9 cellular contexts compared by ENCODE assay signal in the genomic region with DNA sequence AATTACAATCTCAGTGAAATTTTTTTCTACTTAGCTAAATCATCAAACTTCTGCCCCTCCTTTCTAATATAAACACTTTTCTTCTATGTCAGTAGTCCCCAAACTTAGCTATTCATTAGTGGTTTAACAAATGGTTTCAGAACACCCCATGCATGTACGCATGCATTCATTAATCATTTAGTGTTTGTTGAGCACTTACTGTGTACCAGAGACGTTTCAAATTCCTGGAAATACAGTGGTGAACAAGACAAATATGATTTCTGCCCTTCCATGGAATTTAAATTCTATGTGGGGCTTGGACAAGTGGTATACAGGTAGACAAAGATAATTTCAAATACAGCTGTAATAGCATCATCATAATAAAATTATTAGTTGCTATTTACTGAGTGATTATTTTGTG. TPM values are rescaled to one million over a fixed set of nuclear protein-coding genes. Genes with fewer than 3 reads are reported as not detected.
DNase-seq lines count a peak whose midpoint lies in the region; ATAC-seq, FAIRE-seq and TF ChIP-seq lines count a peak whose summit lies in the region.
"Had no signal": no experiment of that assay in that cellular context is flagged by ENCODE, and none has a peak within 500 bp of the region (broad histone marks: within the 10 kb centered on the region; RNA-seq: fewer than 3 reads in every experiment).

No MANE protein-coding gene starts in this region.

- no TSS peak for BruUV-seq in HCT116 (replicated peaks; lab: Mats Ljungman, UMichigan)

- H3K27ac ChIP-seq in HCT116 (ENCODE audit: low read depth, low read length): no peak overlapping the region
- H3K27ac ChIP-seq in SJCRH30: no peak overlapping the region
- peak overlapping the region; percentile 93 for H3K27ac ChIP-seq in parathyroid adenoma

- CTCF ChIA-PET in HCT116 (lab: Charles Lee): no interaction called here

- ATAC-seq in HCT116: no peak
- ATAC-seq in HG02970 (IDR thresholded peaks at IDR 0.05; ENCODE audit: low FRiP score, unreplicated experiment): no peak

- H3K4me3 ChIP-seq in HCT116 (replicated peaks in 1 of 2; ENCODE audit: low read depth in 1 of 2, low read length in 2 of 2) (peak overlapping the region; percentile 79 to 85; a peak in 2 of 4 replicates), SJCRH30 (peak overlapping the region; percentile 96), epithelial cell of esophagus (ENCODE audit: low read length) (peak overlapping the region; percentile 87), parathyroid adenoma (ENCODE audit: low read depth, low read length) (no peak overlapping the region)

- FAIRE-seq in RCC 7860 (lab: Jason Lieb, UNC): no peak

- no peak for TF ChIP-seq RAD21 in HCT116 (IDR thresholded peaks at IDR 0.05; ENCODE audit: low read depth)

- no peak for TF ChIP-seq POLR2A in HCT116 (IDR thresholded peaks at IDR 0.05; ENCODE audit: borderline replicate concordance, extremely low read depth, insufficient read depth, insufficient read length)

- H3K27me3 ChIP-seq in HCT116 (ENCODE audit: insufficient read depth, low read length) (no peaks in the 10 kb centered on the region), SJCRH30 (no peaks in the 10 kb centered on the region), parathyroid adenoma (ENCODE audit: control insufficient read depth, insufficient read depth, low read length) (no peaks in the 10 kb centered on the region)
- H3K27me3 ChIP-seq: testis had no signal

- intact Hi-C loops in HCT116 (cut with micrococcal nuclease): no loop called here

- POLR2A ChIA-PET in HCT116 (lab: Charles Lee): interaction anchor here (0.6 kb wide), 1 partner anchor 83 kb away, joined by 7 read pairs; no protein-coding TSS in a partner anchor

- H3K4me2 ChIP-seq in HCT116 (ENCODE audit: low read length) (peak overlapping the region; percentile 88), parathyroid adenoma (ENCODE audit: low read length) (peak overlapping the region; percentile 94)

- RAD21 ChIA-PET in HCT116 (lab: Charles Lee; ENCODE audit: low non-redundant PET in 1 of 2, low total read pairs in 2 of 2, uncharacterized antibody in 2 of 2, unreplicated experiment in 2 of 2): no interaction called here

- TF ChIP-seq CTCF in HCT116 (IDR thresholded peaks at IDR 0.05 in 2 of 3, conservative IDR thresholded peaks at IDR 0.05 in 1 of 3; ENCODE audit: borderline replicate concordance in 1 of 3, insufficient read depth in 1 of 3, low read depth in 2 of 3, low read length in 2 of 3) (no peak), epithelial cell of esophagus (IDR thresholded peaks at IDR 0.05; ENCODE audit: insufficient read depth, low read depth, low read length, missing control alignments) (no peak), parathyroid adenoma (IDR thresholded peaks at IDR 0.05) (no peak)

- H3K9me2 ChIP-seq in HCT116 (ENCODE audit: insufficient read depth): no peaks in the 10 kb centered on the region

- H3K36me3 ChIP-seq in HCT116 (ENCODE audit: control insufficient read depth in 1 of 2, insufficient read depth in 2 of 2, low read length in 2 of 2) (no peaks in the 10 kb centered on the region), SJCRH30 (no peaks in the 10 kb centered on the region), parathyroid adenoma (ENCODE audit: control insufficient read depth, insufficient read depth, low read length) (no peaks in the 10 kb centered on the region)

- H3K9ac ChIP-seq in HCT116 (ENCODE audit: low read length): no peak overlapping the region
- no peak overlapping the region for H3K9ac ChIP-seq in parathyroid adenoma

- H2AFZ ChIP-seq in HCT116 (ENCODE audit: low read depth, low read length, poor library complexity, severe bottlenecking) (no peak overlapping the region), parathyroid adenoma (no peak overlapping the region)

- DNase-seq in HCT116 (ENCODE audit: low read depth, low spot score): no peak
- no peak for DNase-seq in SJCRH30
- DNase-seq in epithelial cell of esophagus (ENCODE audit: low read depth): no peak
- DNase-seq in OCI-M2 (lab: John Stamatoyannopoulos, UW; ENCODE audit: unreplicated experiment): no peak
- DNase-seq in RCC 7860 (ENCODE audit: low spot score): no peak
- DNase-seq in NCI-H526 (lab: John Stamatoyannopoulos, UW): no peak

- H4K20me1 ChIP-seq in HCT116 (ENCODE audit: insufficient read depth): no peaks in the 10 kb centered on the region

- H3K4me1 ChIP-seq in HCT116 (ENCODE audit: control insufficient read depth in 1 of 2, insufficient read depth in 2 of 2, low read length in 2 of 2) (peaks cover 10 to 13% of the 10 kb centered on the region in 2 experiments), SJCRH30 (peaks cover 18% of the 10 kb centered on the region), parathyroid adenoma (peaks cover 16% of the 10 kb centered on the region)

- H3K79me2 ChIP-seq in HCT116 (ENCODE audit: insufficient read depth, low read length) (peaks cover 48% of the 10 kb centered on the region), parathyroid adenoma (no peaks in the 10 kb centered on the region)

- H3K9me3 ChIP-seq in HCT116 (ENCODE audit: control insufficient read depth in 1 of 2, insufficient read depth in 1 of 2, low read depth in 1 of 2, low read length in 2 of 2) (no peaks in the 10 kb centered on the region), SJCRH30 (replicated peaks) (no peaks in the 10 kb centered on the region), parathyroid adenoma (ENCODE audit: control insufficient read depth, low read length) (no peaks in the 10 kb centered on the region)
- H3K9me3 ChIP-seq: testis had no signal

TF ChIP-seq in HCT116, 20 proteins besides CTCF, POLR2A, EP300 and RAD21 (continues in another document):
- no peak for TF ChIP-seq SIN3A (IDR thresholded peaks at IDR 0.05; ENCODE audit: low read depth)
- no peak for TF ChIP-seq ZNF274 (IDR thresholded peaks at IDR 0.05; ENCODE audit: low read depth, low read length)
- TF ChIP-seq, protein P1, sequence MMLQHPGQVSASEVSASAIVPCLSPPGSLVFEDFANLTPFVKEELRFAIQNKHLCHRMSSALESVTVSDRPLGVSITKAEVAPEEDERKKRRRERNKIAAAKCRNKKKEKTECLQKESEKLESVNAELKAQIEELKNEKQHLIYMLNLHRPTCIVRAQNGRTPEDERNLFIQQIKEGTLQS (IDR thresholded peaks at IDR 0.05): no peak
- no peak for TF ChIP-seq JUND (IDR thresholded peaks at IDR 0.05)
- TF ChIP-seq, protein P2, sequence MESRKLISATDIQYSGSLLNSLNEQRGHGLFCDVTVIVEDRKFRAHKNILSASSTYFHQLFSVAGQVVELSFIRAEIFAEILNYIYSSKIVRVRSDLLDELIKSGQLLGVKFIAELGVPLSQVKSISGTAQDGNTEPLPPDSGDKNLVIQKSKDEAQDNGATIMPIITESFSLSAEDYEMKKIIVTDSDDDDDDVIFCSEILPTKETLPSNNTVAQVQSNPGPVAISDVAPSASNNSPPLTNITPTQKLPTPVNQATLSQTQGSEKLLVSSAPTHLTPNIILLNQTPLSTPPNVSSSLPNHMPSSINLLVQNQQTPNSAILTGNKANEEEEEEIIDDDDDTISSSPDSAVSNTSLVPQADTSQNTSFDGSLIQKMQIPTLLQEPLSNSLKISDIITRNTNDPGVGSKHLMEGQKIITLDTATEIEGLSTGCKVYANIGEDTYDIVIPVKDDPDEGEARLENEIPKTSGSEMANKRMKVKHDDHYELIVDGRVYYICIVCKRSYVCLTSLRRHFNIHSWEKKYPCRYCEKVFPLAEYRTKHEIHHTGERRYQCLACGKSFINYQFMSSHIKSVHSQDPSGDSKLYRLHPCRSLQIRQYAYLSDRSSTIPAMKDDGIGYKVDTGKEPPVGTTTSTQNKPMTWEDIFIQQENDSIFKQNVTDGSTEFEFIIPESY (IDR thresholded peaks at IDR 0.05; ENCODE audit: extremely low read depth, insufficient replicate concordance, low read length): no peak
- TF ChIP-seq SP1 (IDR thresholded peaks at IDR 0.05; ENCODE audit: low read depth): no peak
- no peak for TF ChIP-seq POLR2AphosphoS5 (IDR thresholded peaks at IDR 0.05; ENCODE audit: low read depth, low read length)
- no peak for TF ChIP-seq TCF7L2 (IDR thresholded peaks at IDR 0.05; ENCODE audit: borderline replicate concordance, extremely low read depth, insufficient read depth, insufficient read length)
- TF ChIP-seq FOSL1 (IDR thresholded peaks at IDR 0.05; ENCODE audit: low read depth): no peak
- TF ChIP-seq SRF (IDR thresholded peaks at IDR 0.05; ENCODE audit: low read depth): no peak
- TF ChIP-seq CBX3 (IDR thresholded peaks at IDR 0.05; ENCODE audit: low read depth): no peak
- no peak for TF ChIP-seq ELF1 (IDR thresholded peaks at IDR 0.05; ENCODE audit: borderline replicate concordance, low read depth)
- no peak for TF ChIP-seq CEBPB (IDR thresholded peaks at IDR 0.05; ENCODE audit: low read depth)
- TF ChIP-seq ZFX (IDR thresholded peaks at IDR 0.05): no peak
- TF ChIP-seq EZH2 (IDR thresholded peaks at IDR 0.05): no peak
- no peak for TF ChIP-seq EZH2phosphoT487 (IDR thresholded peaks at IDR 0.05; ENCODE audit: borderline replicate concordance)
- TF ChIP-seq EGR1 (IDR thresholded peaks at IDR 0.05; ENCODE audit: low read depth): no peak
- TF ChIP-seq, protein P3, sequence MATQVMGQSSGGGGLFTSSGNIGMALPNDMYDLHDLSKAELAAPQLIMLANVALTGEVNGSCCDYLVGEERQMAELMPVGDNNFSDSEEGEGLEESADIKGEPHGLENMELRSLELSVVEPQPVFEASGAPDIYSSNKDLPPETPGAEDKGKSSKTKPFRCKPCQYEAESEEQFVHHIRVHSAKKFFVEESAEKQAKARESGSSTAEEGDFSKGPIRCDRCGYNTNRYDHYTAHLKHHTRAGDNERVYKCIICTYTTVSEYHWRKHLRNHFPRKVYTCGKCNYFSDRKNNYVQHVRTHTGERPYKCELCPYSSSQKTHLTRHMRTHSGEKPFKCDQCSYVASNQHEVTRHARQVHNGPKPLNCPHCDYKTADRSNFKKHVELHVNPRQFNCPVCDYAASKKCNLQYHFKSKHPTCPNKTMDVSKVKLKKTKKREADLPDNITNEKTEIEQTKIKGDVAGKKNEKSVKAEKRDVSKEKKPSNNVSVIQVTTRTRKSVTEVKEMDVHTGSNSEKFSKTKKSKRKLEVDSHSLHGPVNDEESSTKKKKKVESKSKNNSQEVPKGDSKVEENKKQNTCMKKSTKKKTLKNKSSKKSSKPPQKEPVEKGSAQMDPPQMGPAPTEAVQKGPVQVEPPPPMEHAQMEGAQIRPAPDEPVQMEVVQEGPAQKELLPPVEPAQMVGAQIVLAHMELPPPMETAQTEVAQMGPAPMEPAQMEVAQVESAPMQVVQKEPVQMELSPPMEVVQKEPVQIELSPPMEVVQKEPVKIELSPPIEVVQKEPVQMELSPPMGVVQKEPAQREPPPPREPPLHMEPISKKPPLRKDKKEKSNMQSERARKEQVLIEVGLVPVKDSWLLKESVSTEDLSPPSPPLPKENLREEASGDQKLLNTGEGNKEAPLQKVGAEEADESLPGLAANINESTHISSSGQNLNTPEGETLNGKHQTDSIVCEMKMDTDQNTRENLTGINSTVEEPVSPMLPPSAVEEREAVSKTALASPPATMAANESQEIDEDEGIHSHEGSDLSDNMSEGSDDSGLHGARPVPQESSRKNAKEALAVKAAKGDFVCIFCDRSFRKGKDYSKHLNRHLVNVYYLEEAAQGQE (IDR thresholded peaks at IDR 0.05; ENCODE audit: low read depth): no peak

RNA-seq across cellular contexts. Expression of a gene that starts 1.5 kb away (rescaled TPM):
- 19.5 TPM for total RNA-seq in HCT116 (2021; ENCODE audit: unreplicated experiment)
- polyA plus RNA-seq in HCT116 (2012): 8.4 and 10.1 TPM in 2 replicates
- total RNA-seq in SJCRH30 (2014; rRNA removed; shearing (Covaris generic)): 19.0 and 20.6 TPM in 2 replicates
